ENCODE assay signal across 8 cellular contexts in the genomic region with DNA sequence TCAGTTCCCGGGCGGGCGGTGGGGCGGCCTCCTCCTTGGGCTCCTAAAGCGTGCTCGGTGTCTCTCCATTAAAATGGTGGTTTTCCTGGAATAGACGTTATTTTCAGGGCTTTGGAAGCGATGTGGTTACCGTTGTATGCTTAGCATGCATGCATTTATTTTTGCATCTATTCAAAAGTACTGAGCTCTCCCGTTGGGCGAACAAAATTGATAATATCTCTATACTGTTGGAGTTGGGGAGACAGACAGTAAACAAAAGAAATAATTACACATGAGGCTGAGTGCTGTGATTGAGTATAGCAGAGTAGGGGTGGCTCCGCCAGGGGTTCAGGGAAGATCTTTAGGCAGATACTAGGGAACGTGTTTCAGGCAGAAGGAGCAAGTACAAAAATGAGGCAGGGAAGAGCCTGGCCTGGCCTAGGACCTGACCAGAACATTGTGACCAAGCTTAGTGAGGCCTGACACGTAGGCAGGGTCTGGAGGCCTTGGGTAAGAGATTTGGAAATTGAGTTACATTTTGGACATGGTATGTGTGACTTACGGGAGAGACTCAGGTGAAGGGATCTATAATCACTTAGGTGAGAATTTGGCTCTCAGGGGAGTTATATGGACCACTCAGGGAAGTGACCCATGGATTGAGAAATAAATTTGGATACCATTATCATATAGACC. TPM values are rescaled to one million over a fixed set of nuclear protein-coding genes. Genes with fewer than 3 reads are reported as not detected.
DNase-seq lines count a peak whose midpoint lies in the region; ATAC-seq, FAIRE-seq and TF ChIP-seq lines count a peak whose summit lies in the region.
"Had no signal": no experiment of that assay in that cellular context is flagged by ENCODE, and none has a peak within 500 bp of the region (broad histone marks: within the 10 kb centered on the region; RNA-seq: fewer than 3 reads in every experiment).

No MANE protein-coding gene starts in this region.

- H3K4me3 ChIP-seq in LNCaP clone FGC (ENCODE audit: low read depth, low read length) (peak overlapping the region; percentile 76), duodenal mucosa (ENCODE audit: low read depth in 1 of 2, low read length in 2 of 2) (peak overlapping the region; percentile 72 to 75), parathyroid adenoma (ENCODE audit: low read depth, low read length) (peak overlapping the region; percentile 95)

- H3K4me2 ChIP-seq in parathyroid adenoma (ENCODE audit: low read length) = peak overlapping the region; percentile 70

- intact Hi-C loops in posterior vena cava (cut with DNase I) = no loop called here

- H3K79me2 ChIP-seq in parathyroid adenoma = no peaks in the 10 kb centered on the region

- H3K27ac ChIP-seq in duodenal mucosa (ENCODE audit: low read depth, low read length) (peak overlapping the region; percentile 62), parathyroid adenoma (no peak overlapping the region)

- no peaks in the 10 kb centered on the region for H3K36me3 ChIP-seq in duodenal mucosa (ENCODE audit: control insufficient read depth in 1 of 2, insufficient read depth in 2 of 2, low read length in 2 of 2)
- no peaks in the 10 kb centered on the region for H3K36me3 ChIP-seq in parathyroid adenoma (ENCODE audit: control insufficient read depth, insufficient read depth, low read length)

- H3K4me1 ChIP-seq in duodenal mucosa (ENCODE audit: control insufficient read depth in 1 of 2, insufficient read depth in 2 of 2, low read length in 2 of 2) (peaks cover 15 to 17% of the 10 kb centered on the region in 2 donors), parathyroid adenoma (no peaks in the 10 kb centered on the region)

- peak overlapping the region; percentile 40 to 84 for H3K9ac ChIP-seq in duodenal mucosa (ENCODE audit: low read depth in 1 of 2, low read length in 2 of 2)
- H3K9ac ChIP-seq in parathyroid adenoma = no peak overlapping the region

- H3K9me3 ChIP-seq in duodenal mucosa (ENCODE audit: control insufficient read depth in 1 of 2, low read length in 2 of 2) (no peaks in the 10 kb centered on the region), parathyroid adenoma (ENCODE audit: control insufficient read depth, low read length) (no peaks in the 10 kb centered on the region)

- DNase-seq in GM19239 (ENCODE audit: insufficient read length, low spot score) (no peak), LNCaP clone FGC (ENCODE audit: low read depth) (no peak), NCI-H1105 (lab: John Stamatoyannopoulos, UW) (no peak), posterior vena cava (ENCODE audit: low spot score) (no peak)

- H3K27me3 ChIP-seq in duodenal mucosa (ENCODE audit: control insufficient read depth in 1 of 2, insufficient read depth in 2 of 2, low read length in 2 of 2) (no peaks in the 10 kb centered on the region), parathyroid adenoma (ENCODE audit: control insufficient read depth, insufficient read depth, low read length) (no peaks in the 10 kb centered on the region)

- no peak for TF ChIP-seq CTCF in LNCaP clone FGC (IDR thresholded peaks at IDR 0.05; ENCODE audit: control insufficient read depth, extremely low read depth, insufficient read depth)
- TF ChIP-seq CTCF in parathyroid adenoma (IDR thresholded peaks at IDR 0.05) = no peak

- ATAC-seq in HG03139 (IDR thresholded peaks at IDR 0.05; ENCODE audit: unreplicated experiment) = no peak

- FAIRE-seq in GM19239 (lab: Jason Lieb, UNC) = peak; percentile 70
- FAIRE-seq: colon had no signal

- H2AFZ ChIP-seq in parathyroid adenoma = peak overlapping the region; percentile 100

RNA-seq across cellular contexts. Expression of gene NCAPH, which starts 0.7 kb away (rescaled TPM):
- total RNA-seq in posterior vena cava = under 1 TPM; 0.51 to 1.00 TPM

RNA-seq across cellular contexts. Expression of gene ITPRIPL1, which starts 11.1 kb away (rescaled TPM):
- total RNA-seq in posterior vena cava = 1 to 10 TPM in 1 of 2 donors, under 1 TPM in 1; 0.69 to 1.5 TPM

RNA-seq across cellular contexts. Expression of gene SNRNP200, which starts 30.9 kb away (rescaled TPM):
- 10 to 100 TPM; 67.2 to 78.3 TPM for total RNA-seq in posterior vena cava
